1 cellular context compared by ENCODE assay signal in the genomic region with DNA sequence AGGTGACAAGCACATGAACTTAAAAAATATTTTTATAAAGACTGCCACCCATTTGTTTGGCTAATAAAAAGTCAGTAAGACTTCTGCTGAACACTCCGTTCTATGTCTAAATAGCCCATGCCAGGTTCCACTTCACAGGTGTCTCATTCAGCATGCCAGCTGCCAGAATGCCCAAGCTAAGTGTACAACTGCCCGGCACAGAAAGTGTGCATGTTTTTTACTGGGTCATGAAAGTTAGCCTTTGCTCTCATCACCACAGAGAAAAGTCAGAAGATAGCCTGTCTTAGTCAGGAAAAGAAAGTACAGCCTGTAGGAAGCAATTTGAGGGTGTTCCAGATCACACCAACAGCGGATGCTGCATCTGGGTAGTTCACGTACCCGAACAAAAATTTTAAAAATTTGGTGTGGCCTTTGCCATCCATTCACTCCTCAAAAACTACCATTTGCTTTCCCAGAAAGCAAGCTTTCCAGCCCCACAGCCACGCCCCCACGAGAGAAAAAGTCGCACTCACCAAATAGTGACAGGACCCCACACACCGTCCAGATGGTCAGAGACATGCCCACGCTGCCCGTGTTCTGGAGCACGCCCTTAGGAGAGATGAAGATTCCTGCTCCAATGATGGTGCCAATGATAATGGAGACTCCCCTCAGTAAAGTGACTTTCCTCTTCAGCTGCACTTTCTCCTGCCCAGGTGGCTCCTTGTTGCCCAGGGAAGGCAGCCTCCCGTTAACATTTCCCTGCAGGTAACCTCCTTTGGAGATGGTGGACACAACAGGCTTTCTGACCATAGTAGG.
A peak's percentile ranks its signal among the peaks of the same experiment; 100 is the strongest.
TF ChIP-seq lines count a peak whose summit lies in the region.

No MANE protein-coding gene starts in this region.

TF ChIP-seq in HepG2, 621 proteins besides CTCF, POLR2A, EP300 and RAD21 (continued from another document and continues in another):
- TF ChIP-seq, protein P1, sequence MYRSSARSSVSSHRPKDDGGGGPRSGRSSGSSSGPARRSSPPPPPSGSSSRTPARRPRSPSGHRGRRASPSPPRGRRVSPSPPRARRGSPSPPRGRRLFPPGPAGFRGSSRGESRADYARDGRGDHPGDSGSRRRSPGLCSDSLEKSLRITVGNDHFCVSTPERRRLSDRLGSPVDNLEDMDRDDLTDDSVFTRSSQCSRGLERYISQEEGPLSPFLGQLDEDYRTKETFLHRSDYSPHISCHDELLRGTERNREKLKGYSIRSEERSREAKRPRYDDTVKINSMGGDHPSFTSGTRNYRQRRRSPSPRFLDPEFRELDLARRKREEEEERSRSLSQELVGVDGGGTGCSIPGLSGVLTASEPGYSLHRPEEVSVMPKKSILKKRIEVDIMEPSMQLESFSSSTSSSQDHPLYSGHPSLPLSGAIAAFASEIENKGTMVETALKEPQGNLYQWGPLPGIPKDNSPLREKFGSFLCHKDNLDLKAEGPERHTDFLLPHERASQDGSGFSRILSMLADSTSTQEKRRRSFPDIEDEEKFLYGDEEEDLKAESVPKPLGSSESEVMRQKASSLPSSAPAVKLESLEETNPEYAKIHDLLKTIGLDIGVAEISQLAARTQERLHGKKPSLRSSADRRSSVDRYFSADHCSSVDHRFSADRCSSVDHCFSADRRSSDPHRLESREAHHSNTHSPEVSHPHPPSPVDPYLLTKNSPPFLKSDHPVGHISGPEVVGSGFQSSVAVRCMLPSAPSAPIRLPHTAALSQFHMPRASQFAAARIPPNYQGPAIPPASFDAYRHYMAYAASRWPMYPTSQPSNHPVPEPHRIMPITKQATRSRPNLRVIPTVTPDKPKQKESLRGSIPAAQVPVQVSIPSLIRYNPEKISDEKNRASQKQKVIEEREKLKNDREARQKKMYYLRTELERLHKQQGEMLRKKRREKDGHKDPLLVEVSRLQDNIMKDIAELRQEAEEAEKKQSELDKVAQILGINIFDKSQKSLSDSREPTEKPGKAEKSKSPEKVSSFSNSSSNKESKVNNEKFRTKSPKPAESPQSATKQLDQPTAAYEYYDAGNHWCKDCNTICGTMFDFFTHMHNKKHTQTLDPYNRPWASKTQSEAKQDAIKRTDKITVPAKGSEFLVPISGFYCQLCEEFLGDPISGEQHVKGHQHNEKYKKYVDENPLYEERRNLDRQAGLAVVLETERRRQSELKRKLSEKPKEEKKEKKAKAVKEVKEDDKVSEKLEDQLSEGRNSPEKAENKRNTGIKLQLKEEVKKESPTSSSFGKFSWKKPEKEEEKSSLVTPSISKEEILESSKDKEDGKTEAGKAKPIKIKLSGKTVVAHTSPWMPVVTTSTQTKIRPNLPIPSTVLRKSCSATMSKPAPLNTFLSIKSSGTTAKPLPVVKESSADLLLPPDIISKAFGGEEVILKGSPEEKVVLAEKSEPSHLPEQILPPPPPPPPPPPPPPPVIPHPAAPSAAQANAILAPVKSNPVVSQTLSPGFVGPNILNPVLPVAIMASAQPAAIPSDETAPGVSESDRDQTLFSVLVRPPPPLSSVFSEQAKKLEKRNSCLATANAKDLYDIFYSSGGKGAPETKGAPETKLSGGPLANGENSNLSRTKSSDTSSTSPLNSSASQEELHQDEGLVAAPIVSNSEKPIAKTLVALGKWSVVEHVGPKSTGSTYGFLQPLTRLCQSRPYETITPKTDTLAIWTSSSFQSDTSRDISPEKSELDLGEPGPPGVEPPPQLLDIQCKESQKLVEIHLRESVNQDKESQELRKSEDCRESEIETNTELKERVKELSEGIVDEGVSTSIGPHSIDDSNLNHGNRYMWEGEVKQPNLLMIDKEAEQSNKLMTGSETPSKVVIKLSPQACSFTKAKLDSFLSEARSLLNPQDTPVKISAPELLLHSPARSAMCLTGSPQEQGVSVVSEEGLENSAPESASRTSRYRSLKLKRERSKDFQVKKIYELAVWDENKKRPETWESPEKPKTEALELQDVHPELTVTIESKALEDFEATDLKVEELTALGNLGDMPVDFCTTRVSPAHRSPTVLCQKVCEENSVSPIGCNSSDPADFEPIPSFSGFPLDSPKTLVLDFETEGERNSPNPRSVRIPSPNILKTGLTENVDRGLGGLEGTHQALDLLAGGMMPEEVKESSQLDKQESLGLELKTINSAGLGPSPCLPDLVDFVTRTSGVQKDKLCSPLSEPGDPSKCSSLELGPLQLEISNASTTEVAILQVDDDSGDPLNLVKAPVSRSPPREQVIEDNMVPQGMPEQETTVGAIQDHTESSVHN (CRISPR knock-in tag; IDR thresholded peaks at IDR 0.05) = no peak
- no peak for TF ChIP-seq ZC3H13 (CRISPR knock-in tag; IDR thresholded peaks at IDR 0.05)
- TF ChIP-seq, protein P2, sequence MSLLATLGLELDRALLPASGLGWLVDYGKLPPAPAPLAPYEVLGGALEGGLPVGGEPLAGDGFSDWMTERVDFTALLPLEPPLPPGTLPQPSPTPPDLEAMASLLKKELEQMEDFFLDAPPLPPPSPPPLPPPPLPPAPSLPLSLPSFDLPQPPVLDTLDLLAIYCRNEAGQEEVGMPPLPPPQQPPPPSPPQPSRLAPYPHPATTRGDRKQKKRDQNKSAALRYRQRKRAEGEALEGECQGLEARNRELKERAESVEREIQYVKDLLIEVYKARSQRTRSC (CRISPR knock-in tag; IDR thresholded peaks at IDR 0.05; ENCODE audit: low read depth) = no peak
- TF ChIP-seq EED (CRISPR knock-in tag; IDR thresholded peaks at IDR 0.05) = no peak
- TF ChIP-seq ZNF570 (CRISPR knock-in tag; IDR thresholded peaks at IDR 0.05; ENCODE audit: borderline replicate concordance) = no peak
- no peak for TF ChIP-seq FOXK1 (CRISPR knock-in tag; IDR thresholded peaks at IDR 0.05; ENCODE audit: borderline replicate concordance, low read depth)
- no peak for TF ChIP-seq SYNCRIP (IDR thresholded peaks at IDR 0.05; ENCODE audit: insufficient read depth, low read depth, low read length)
- TF ChIP-seq TARDBP (CRISPR knock-in tag; IDR thresholded peaks at IDR 0.05) = no peak
- TF ChIP-seq, protein P3, sequence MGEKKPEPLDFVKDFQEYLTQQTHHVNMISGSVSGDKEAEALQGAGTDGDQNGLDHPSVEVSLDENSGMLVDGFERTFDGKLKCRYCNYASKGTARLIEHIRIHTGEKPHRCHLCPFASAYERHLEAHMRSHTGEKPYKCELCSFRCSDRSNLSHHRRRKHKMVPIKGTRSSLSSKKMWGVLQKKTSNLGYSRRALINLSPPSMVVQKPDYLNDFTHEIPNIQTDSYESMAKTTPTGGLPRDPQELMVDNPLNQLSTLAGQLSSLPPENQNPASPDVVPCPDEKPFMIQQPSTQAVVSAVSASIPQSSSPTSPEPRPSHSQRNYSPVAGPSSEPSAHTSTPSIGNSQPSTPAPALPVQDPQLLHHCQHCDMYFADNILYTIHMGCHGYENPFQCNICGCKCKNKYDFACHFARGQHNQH (CRISPR knock-in tag; IDR thresholded peaks at IDR 0.05) = no peak; the same call in 1 of the 2 replicates
- TF ChIP-seq, protein P4, sequence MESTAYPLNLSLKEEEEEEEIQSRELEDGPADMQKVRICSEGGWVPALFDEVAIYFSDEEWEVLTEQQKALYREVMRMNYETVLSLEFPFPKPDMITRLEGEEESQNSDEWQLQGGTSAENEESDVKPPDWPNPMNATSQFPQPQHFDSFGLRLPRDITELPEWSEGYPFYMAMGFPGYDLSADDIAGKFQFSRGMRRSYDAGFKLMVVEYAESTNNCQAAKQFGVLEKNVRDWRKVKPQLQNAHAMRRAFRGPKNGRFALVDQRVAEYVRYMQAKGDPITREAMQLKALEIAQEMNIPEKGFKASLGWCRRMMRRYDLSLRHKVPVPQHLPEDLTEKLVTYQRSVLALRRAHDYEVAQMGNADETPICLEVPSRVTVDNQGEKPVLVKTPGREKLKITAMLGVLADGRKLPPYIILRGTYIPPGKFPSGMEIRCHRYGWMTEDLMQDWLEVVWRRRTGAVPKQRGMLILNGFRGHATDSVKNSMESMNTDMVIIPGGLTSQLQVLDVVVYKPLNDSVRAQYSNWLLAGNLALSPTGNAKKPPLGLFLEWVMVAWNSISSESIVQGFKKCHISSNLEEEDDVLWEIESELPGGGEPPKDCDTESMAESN (CRISPR knock-in tag; conservative IDR thresholded peaks at IDR 0.05) = 0 out of 2 replicates have a peak, but pooled peaks have one; percentile 44
- TF ChIP-seq REL (CRISPR knock-in tag; conservative IDR thresholded peaks at IDR 0.05) = no peak
- TF ChIP-seq, protein P5, sequence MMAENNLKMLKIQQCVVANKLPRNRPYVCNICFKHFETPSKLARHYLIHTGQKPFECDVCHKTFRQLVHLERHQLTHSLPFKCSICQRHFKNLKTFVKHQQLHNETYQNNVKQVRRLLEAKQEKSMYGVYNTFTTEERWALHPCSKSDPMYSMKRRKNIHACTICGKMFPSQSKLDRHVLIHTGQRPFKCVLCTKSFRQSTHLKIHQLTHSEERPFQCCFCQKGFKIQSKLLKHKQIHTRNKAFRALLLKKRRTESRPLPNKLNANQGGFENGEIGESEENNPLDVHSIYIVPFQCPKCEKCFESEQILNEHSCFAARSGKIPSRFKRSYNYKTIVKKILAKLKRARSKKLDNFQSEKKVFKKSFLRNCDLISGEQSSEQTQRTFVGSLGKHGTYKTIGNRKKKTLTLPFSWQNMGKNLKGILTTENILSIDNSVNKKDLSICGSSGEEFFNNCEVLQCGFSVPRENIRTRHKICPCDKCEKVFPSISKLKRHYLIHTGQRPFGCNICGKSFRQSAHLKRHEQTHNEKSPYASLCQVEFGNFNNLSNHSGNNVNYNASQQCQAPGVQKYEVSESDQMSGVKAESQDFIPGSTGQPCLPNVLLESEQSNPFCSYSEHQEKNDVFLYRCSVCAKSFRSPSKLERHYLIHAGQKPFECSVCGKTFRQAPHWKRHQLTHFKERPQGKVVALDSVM (CRISPR knock-in tag; IDR thresholded peaks at IDR 0.05) = no peak
- TF ChIP-seq SP5 (CRISPR knock-in tag; IDR thresholded peaks at IDR 0.05; ENCODE audit: borderline replicate concordance, low read depth) = no peak
- TF ChIP-seq, protein P6, sequence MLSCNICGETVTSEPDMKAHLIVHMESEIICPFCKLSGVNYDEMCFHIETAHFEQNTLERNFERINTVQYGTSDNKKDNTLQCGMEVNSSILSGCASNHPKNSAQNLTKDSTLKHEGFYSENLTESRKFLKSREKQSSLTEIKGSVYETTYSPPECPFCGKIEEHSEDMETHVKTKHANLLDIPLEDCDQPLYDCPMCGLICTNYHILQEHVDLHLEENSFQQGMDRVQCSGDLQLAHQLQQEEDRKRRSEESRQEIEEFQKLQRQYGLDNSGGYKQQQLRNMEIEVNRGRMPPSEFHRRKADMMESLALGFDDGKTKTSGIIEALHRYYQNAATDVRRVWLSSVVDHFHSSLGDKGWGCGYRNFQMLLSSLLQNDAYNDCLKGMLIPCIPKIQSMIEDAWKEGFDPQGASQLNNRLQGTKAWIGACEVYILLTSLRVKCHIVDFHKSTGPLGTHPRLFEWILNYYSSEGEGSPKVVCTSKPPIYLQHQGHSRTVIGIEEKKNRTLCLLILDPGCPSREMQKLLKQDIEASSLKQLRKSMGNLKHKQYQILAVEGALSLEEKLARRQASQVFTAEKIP (CRISPR knock-in tag; IDR thresholded peaks at IDR 0.05; ENCODE audit: borderline replicate concordance) = no peak
- 0 out of 2 replicates have a peak, but pooled peaks have one; percentile 7 for TF ChIP-seq PHF8 (CRISPR knock-in tag; IDR thresholded peaks at IDR 0.05)
- TF ChIP-seq ZNF816 (CRISPR knock-in tag; IDR thresholded peaks at IDR 0.05; ENCODE audit: borderline replicate concordance) = no peak
- TF ChIP-seq SIX1 (CRISPR knock-in tag; IDR thresholded peaks at IDR 0.05; ENCODE audit: borderline replicate concordance) = no peak
- TF ChIP-seq, protein P7, sequence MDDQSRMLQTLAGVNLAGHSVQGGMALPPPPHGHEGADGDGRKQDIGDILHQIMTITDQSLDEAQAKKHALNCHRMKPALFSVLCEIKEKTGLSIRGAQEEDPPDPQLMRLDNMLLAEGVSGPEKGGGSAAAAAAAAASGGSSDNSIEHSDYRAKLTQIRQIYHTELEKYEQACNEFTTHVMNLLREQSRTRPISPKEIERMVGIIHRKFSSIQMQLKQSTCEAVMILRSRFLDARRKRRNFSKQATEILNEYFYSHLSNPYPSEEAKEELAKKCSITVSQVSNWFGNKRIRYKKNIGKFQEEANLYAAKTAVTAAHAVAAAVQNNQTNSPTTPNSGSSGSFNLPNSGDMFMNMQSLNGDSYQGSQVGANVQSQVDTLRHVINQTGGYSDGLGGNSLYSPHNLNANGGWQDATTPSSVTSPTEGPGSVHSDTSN (CRISPR knock-in tag; IDR thresholded peaks at IDR 0.05; ENCODE audit: borderline replicate concordance) = no peak
- TF ChIP-seq ZNF496 (CRISPR knock-in tag; IDR thresholded peaks at IDR 0.05; ENCODE audit: insufficient replicate concordance) = no peak
- no peak for TF ChIP-seq PAF1 (CRISPR knock-in tag; IDR thresholded peaks at IDR 0.05)
- TF ChIP-seq, protein P8, sequence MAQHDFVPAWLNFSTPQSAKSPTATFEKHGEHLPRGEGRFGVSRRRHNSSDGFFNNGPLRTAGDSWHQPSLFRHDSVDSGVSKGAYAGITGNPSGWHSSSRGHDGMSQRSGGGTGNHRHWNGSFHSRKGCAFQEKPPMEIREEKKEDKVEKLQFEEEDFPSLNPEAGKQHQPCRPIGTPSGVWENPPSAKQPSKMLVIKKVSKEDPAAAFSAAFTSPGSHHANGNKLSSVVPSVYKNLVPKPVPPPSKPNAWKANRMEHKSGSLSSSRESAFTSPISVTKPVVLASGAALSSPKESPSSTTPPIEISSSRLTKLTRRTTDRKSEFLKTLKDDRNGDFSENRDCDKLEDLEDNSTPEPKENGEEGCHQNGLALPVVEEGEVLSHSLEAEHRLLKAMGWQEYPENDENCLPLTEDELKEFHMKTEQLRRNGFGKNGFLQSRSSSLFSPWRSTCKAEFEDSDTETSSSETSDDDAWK (CRISPR knock-in tag; IDR thresholded peaks at IDR 0.05) = no peak
- TF ChIP-seq HDAC1 (CRISPR knock-in tag; IDR thresholded peaks at IDR 0.05) = peak; percentile 31; the same call in 1 of the 2 replicates
- TF ChIP-seq SRF (IDR thresholded peaks at IDR 0.05; ENCODE audit: low read depth, low read length) = no peak
- TF ChIP-seq ZBTB42 (CRISPR knock-in tag; IDR thresholded peaks at IDR 0.05) = 0 out of 2 replicates have a peak, but pooled peaks have one; percentile 57
- no peak for TF ChIP-seq NFIC (IDR thresholded peaks at IDR 0.05; ENCODE audit: low read length)
- TF ChIP-seq HNRNPK (IDR thresholded peaks at IDR 0.05; ENCODE audit: low read depth, low read length, poor library complexity, severe bottlenecking) = no peak
- TF ChIP-seq, protein P9, sequence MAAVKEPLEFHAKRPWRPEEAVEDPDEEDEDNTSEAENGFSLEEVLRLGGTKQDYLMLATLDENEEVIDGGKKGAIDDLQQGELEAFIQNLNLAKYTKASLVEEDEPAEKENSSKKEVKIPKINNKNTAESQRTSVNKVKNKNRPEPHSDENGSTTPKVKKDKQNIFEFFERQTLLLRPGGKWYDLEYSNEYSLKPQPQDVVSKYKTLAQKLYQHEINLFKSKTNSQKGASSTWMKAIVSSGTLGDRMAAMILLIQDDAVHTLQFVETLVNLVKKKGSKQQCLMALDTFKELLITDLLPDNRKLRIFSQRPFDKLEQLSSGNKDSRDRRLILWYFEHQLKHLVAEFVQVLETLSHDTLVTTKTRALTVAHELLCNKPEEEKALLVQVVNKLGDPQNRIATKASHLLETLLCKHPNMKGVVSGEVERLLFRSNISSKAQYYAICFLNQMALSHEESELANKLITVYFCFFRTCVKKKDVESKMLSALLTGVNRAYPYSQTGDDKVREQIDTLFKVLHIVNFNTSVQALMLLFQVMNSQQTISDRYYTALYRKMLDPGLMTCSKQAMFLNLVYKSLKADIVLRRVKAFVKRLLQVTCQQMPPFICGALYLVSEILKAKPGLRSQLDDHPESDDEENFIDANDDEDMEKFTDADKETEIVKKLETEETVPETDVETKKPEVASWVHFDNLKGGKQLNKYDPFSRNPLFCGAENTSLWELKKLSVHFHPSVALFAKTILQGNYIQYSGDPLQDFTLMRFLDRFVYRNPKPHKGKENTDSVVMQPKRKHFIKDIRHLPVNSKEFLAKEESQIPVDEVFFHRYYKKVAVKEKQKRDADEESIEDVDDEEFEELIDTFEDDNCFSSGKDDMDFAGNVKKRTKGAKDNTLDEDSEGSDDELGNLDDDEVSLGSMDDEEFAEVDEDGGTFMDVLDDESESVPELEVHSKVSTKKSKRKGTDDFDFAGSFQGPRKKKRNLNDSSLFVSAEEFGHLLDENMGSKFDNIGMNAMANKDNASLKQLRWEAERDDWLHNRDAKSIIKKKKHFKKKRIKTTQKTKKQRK (IDR thresholded peaks at IDR 0.05; ENCODE audit: low read length) = no peak
- peak; percentile 35 for TF ChIP-seq ASH2L (IDR thresholded peaks at IDR 0.05; ENCODE audit: insufficient read length, low read depth, low read length)
